9 cellular contexts compared by ENCODE assay signal in the genomic region with DNA sequence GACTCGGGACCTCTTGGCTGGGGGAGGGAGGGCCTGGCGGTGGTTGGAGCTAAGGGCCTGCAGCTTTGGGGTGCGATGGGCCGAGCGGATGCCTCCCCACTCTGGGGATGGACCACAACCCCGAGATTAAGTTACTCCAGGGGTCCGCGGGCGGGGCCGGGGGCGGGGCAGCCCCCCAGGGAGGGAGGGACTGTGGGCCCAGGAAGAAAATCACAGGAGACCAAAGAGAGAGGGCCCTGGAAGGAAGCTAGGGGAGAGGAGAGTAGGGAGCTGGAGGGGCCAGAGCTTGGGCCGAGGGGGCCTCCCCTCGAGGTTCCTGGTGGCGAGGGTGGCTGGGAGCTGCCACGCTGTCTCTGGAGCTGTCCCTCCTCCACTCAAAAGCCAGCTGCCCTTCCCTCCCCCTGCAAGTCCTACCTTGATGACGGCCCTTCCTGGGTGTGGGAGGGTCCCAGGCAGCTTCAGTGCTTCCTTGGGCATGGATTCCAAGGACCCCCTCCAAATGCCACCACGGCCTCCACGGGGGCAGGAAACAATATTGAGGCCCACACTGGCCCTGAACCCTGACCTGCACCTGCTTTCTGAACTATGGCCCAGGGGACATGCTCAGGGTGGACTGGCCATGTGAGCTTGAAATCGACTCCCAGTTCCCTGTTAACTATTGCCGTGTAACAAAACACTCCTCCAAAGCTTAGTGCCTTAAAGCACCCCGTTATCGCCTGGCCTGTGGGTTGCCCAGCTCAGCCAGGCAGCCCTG. TPM values are rescaled to one million over a fixed set of nuclear protein-coding genes. Genes with fewer than 3 reads are reported as not detected.
A peak's percentile ranks its signal among the peaks of the same experiment; 100 is the strongest.
DNase-seq lines count a peak whose midpoint lies in the region; ATAC-seq and TF ChIP-seq lines count a peak whose summit lies in the region.
"Had no signal": no experiment of that assay in that cellular context is flagged by ENCODE, and none has a peak within 500 bp of the region (broad histone marks: within the 10 kb centered on the region; RNA-seq: fewer than 3 reads in every experiment).

No MANE protein-coding gene starts in this region.

- no peaks in the 10 kb centered on the region for H3K36me3 ChIP-seq in heart right ventricle
- no peaks in the 10 kb centered on the region for H3K36me3 ChIP-seq in left lung
- H3K36me3 ChIP-seq: thyroid gland had no signal

- H3K4me3 ChIP-seq in heart right ventricle (peak overlapping the region in 8 of 10 donors; percentile 44 to 64 (median 58)), left lung (peak overlapping the region in 1 of 2 donors; percentile 56)

- no peak overlapping the region for H3K27ac Mint-ChIP-seq in activated T-helper 1 cell treated with anti-CD3 and anti-CD28 coated beads, Interleukin-12 subunit alpha, Interleukin-12 subunit beta, Interleukin-2, Interleukin-4 antibody, amounts not matched to agents 30 ng/mL and 10 ng/mL and 1 ng/mL, durations not matched to agents 14 hours and 24 hours and 36 hours
- H3K27ac Mint-ChIP-seq in type B pancreatic cell = peak overlapping the region; percentile 77

- H3K4me1 ChIP-seq in heart right ventricle (peaks cover 4 to 28% (median 21%) of the 10 kb centered on the region in 9 donors), left lung (peaks cover 7 to 23% of the 10 kb centered on the region in 2 donors)

- no peaks in the 10 kb centered on the region for H3K9me3 ChIP-seq in heart right ventricle
- no peaks in the 10 kb centered on the region for H3K9me3 ChIP-seq in left lung
- H3K9me3 ChIP-seq: thyroid gland had no signal

- peaks cover 5% of the 10 kb centered on the region for H3K4me1 Mint-ChIP-seq in activated T-helper 1 cell treated with anti-CD3 and anti-CD28 coated beads, Interleukin-12 subunit alpha, Interleukin-12 subunit beta, Interleukin-2, Interleukin-4 antibody, amounts not matched to agents 30 ng/mL and 10 ng/mL and 1 ng/mL, durations not matched to agents 14 hours and 24 hours and 36 hours (ENCODE audit: low read depth)
- no peaks in the 10 kb centered on the region for H3K4me1 Mint-ChIP-seq in type B pancreatic cell (ENCODE audit: unreplicated experiment)

- H3K9me3 Mint-ChIP-seq in activated T-helper 1 cell treated with anti-CD3 and anti-CD28 coated beads, Interleukin-12 subunit alpha, Interleukin-12 subunit beta, Interleukin-2, Interleukin-4 antibody, amounts not matched to agents 30 ng/mL and 10 ng/mL and 1 ng/mL, durations not matched to agents 14 hours and 24 hours and 36 hours = no peaks in the 10 kb centered on the region
- no peaks in the 10 kb centered on the region for H3K9me3 Mint-ChIP-seq in type B pancreatic cell

- H3K27me3 Mint-ChIP-seq in activated T-helper 1 cell treated with anti-CD3 and anti-CD28 coated beads, Interleukin-12 subunit alpha, Interleukin-12 subunit beta, Interleukin-2, Interleukin-4 antibody, amounts not matched to agents 30 ng/mL and 10 ng/mL and 1 ng/mL, durations not matched to agents 14 hours and 24 hours and 36 hours (ENCODE audit: insufficient read depth) = peaks cover 17% of the 10 kb centered on the region
- peaks cover 5% of the 10 kb centered on the region for H3K27me3 Mint-ChIP-seq in type B pancreatic cell

- intact Hi-C loops in heart right ventricle (cut with DNase I) = no loop called here
- intact Hi-C loops in left cardiac atrium (cut with DNase I) = no loop called here
- intact Hi-C loops in activated T-helper 1 cell treated with anti-CD3 and anti-CD28 coated beads, Interleukin-12 subunit alpha, Interleukin-12 subunit beta, Interleukin-2, Interleukin-4 antibody, amounts not matched to agents 30 ng/mL and 10 ng/mL and 1 ng/mL, durations not matched to agents 14 hours and 24 hours and 36 hours (cut with micrococcal nuclease) = loop anchor here (5.0 to 10.0 kb wide), 2 partner anchors 63 to 121 kb away; a partner anchor contains a TSS
- intact Hi-C loops in left lung (cut with DNase I) = no loop called here

- peaks cover 0 to 9% (median 0%) of the 10 kb centered on the region in 7 donors for H3K27me3 ChIP-seq in heart right ventricle
- H3K27me3 ChIP-seq in left lung = peaks cover 0 to 10% of the 10 kb centered on the region in 2 donors
- H3K27me3 ChIP-seq: thyroid gland had no signal

- H3K27ac ChIP-seq in heart right ventricle (peak overlapping the region in 8 of 10 donors; percentile 31 to 71 (median 47)), left lung (peak overlapping the region; percentile 38 to 44)
- H3K27ac ChIP-seq: thyroid gland had no signal

- no peaks in the 10 kb centered on the region for H3K36me3 Mint-ChIP-seq in activated T-helper 1 cell treated with anti-CD3 and anti-CD28 coated beads, Interleukin-12 subunit alpha, Interleukin-12 subunit beta, Interleukin-2, Interleukin-4 antibody, amounts not matched to agents 30 ng/mL and 10 ng/mL and 1 ng/mL, durations not matched to agents 14 hours and 24 hours and 36 hours (ENCODE audit: low read depth)
- no peaks in the 10 kb centered on the region for H3K36me3 Mint-ChIP-seq in type B pancreatic cell

- no peak for ATAC-seq in heart right ventricle
- no peak for ATAC-seq in left cardiac atrium
- ATAC-seq in left lung = no peak

- no peak for DNase-seq in heart right ventricle
- DNase-seq in left cardiac atrium = no peak
- DNase-seq in activated T-helper 1 cell treated with anti-CD3 and anti-CD28 coated beads, Interleukin-12 subunit alpha, Interleukin-12 subunit beta, Interleukin-2, Interleukin-4 antibody, amounts not matched to agents 30 ng/mL and 10 ng/mL and 1 ng/mL, durations not matched to agents 14 hours and 24 hours and 36 hours (ENCODE audit: low spot score) = no peak
- DNase-seq in left lung = no peak
- DNase-seq in type B pancreatic cell (ENCODE audit: extremely low spot score, unreplicated experiment) = no peak
- no peak for DNase-seq in NCI-H2029 treated with DMSO at 0.1 percent for 48 hours (lab: John Stamatoyannopoulos, UW)
- no peak for DNase-seq in activated CD4-positive, alpha-beta T cell treated with anti-CD3 and anti-CD28 coated beads for 4 hours
- no peak for DNase-seq in RKO (ENCODE audit: low spot score)

- H3K4me3 Mint-ChIP-seq in activated T-helper 1 cell treated with anti-CD3 and anti-CD28 coated beads, Interleukin-12 subunit alpha, Interleukin-12 subunit beta, Interleukin-2, Interleukin-4 antibody, amounts not matched to agents 30 ng/mL and 10 ng/mL and 1 ng/mL, durations not matched to agents 14 hours and 24 hours and 36 hours = peak overlapping the region; percentile 69
- peak overlapping the region; percentile 76 for H3K4me3 Mint-ChIP-seq in type B pancreatic cell

- TF ChIP-seq CTCF in heart right ventricle (IDR thresholded peaks at IDR 0.05) = no peak
- TF ChIP-seq CTCF in left lung (IDR thresholded peaks at IDR 0.05) = no peak
- TF ChIP-seq CTCF in type B pancreatic cell (conservative IDR thresholded peaks at IDR 0.05) = no peak

- 53% methylated on average over 21 to 22 of the region's 22 CpGs for WGBS in heart right ventricle, 2 donors

RNA-seq across cellular contexts. Expression of a gene that starts 0.6 kb away (rescaled TPM):
- total RNA-seq in heart right ventricle (10 to 100 TPM; 18.9 to 33.9 (median 29.6) TPM), left cardiac atrium (10 to 100 TPM; 25.9 to 29.1 TPM), left lung (10 to 100 TPM; 52.5 to 77.5 TPM), type B pancreatic cell (ENCODE audit: low replicate concordance) (33.3 and 49.6 TPM in 2 replicates)
- 10 to 100 TPM; 15.1 to 31.1 TPM for polyA plus RNA-seq in heart right ventricle
- total RNA-seq in activated T-helper 1 cell treated with anti-CD3 and anti-CD28 coated beads, Interleukin-12 subunit alpha, Interleukin-12 subunit beta, Interleukin-2, Interleukin-4 antibody, amounts not matched to agents 30 ng/mL and 10 ng/mL and 1 ng/mL, durations not matched to agents 14 hours and 24 hours and 36 hours = 8.5 and 10.9 TPM in 2 replicates

RNA-seq across cellular contexts. Expression of a gene that starts 13.1 kb away (rescaled TPM):
- total RNA-seq in heart right ventricle (10 to 100 TPM; 18.5 to 42.4 (median 26.3) TPM), left cardiac atrium (10 to 100 TPM; 22.4 to 25.5 TPM), left lung (10 to 100 TPM; 32.0 to 34.2 TPM), type B pancreatic cell (ENCODE audit: low replicate concordance) (16.5 and 37.1 TPM in 2 replicates)
- polyA plus RNA-seq in heart right ventricle = 10 to 100 TPM; 23.7 to 45.5 TPM
- total RNA-seq in activated T-helper 1 cell treated with anti-CD3 and anti-CD28 coated beads, Interleukin-12 subunit alpha, Interleukin-12 subunit beta, Interleukin-2, Interleukin-4 antibody, amounts not matched to agents 30 ng/mL and 10 ng/mL and 1 ng/mL, durations not matched to agents 14 hours and 24 hours and 36 hours = 6.5 and 7.4 TPM in 2 replicates
